ENCODE assay signal across 10 cellular contexts in genomic region chr1:39269349-39269748, GRCh38.
DNase-seq lines count a peak whose midpoint lies in the region; ATAC-seq and TF ChIP-seq lines count a peak whose summit lies in the region.
"Had no signal": no experiment of that assay in that cellular context is flagged by ENCODE, and none has a peak within 500 bp of the region (broad histone marks: within the 10 kb centered on the region; RNA-seq: fewer than 3 reads in every experiment).

No MANE protein-coding gene starts in this region.

- H3K9me2 ChIP-seq in OCI-LY7 (ENCODE audit: insufficient read depth, low read length), result no peaks in the 10 kb centered on the region

- CTCF ChIA-PET in OCI-LY7 (lab: Charles Lee; ENCODE audit: unreplicated experiment) (interaction anchor here (0.6 to 1.2 kb wide), 3 partner anchors 13 to 78 kb away, joined by 3 to 4 read pairs (median 3); no protein-coding TSS in a partner anchor), GM10248 (lab: Yijun Ruan, JAX) (interaction anchor here (0.8 to 20.6 kb wide), 13 partner anchors 8 to 389 kb away, joined by 3 to 371 read pairs (median 3); partner anchors contain the start of gene MACF1)

- TF ChIP-seq CTCF in OCI-LY7 (conservative IDR thresholded peaks at IDR 0.05; ENCODE audit: low read length) (no peak), fibroblast of the aortic adventitia (IDR thresholded peaks at IDR 0.05; ENCODE audit: insufficient read depth, low read length) (no peak), spleen (IDR thresholded peaks at IDR 0.05 in 8 of 11, conservative IDR thresholded peaks at IDR 0.05 in 3 of 11) (no peak), GM10248 (IDR thresholded peaks at IDR 0.05; ENCODE audit: control extremely low read depth, extremely low read depth, low read depth, missing control alignments) (no peak)

- H3K4me3 ChIP-seq in OCI-LY7 (ENCODE audit: low read depth, low read length, poor library complexity, severe bottlenecking) (peak overlapping the region; percentile 40), fibroblast of the aortic adventitia (ENCODE audit: low read depth, low read length) (peak overlapping the region; percentile 60), spleen (peak overlapping the region in 2 of 8 donors; percentile 23 to 47)

- no peaks in the 10 kb centered on the region for H3K27me3 ChIP-seq in spleen (replicated peaks in 1 of 7)
- H3K27me3 ChIP-seq: heart left ventricle had no signal

- ATAC-seq in GM19043 (IDR thresholded peaks at IDR 0.05; ENCODE audit: low read depth, unreplicated experiment), result peak; percentile 11
- no peak for ATAC-seq in Right ventricle myocardium superior (ENCODE audit: poor library complexity)

- H3K9me3 ChIP-seq in OCI-LY7 (ENCODE audit: low read length) (no peaks in the 10 kb centered on the region), spleen (no peaks in the 10 kb centered on the region)
- H3K9me3 ChIP-seq: heart left ventricle had no signal

- BruUV-seq in OCI-LY7 (replicated peaks; lab: Mats Ljungman, UMichigan), result no TSS peak

- TF ChIP-seq POLR2A in spleen (IDR thresholded peaks at IDR 0.05), result no peak

- WGBS in spleen, 5 donors, result 66 to 72% (median 70%) methylated on average over 2 of the region's 2 CpGs

- peaks cover 64% of the 10 kb centered on the region for H3K4me1 ChIP-seq in OCI-LY7 (ENCODE audit: insufficient read depth, low read length, poor library complexity, severe bottlenecking)
- peaks cover 42 to 91% (median 70%) of the 10 kb centered on the region in 6 donors for H3K4me1 ChIP-seq in spleen

- H3K27ac ChIP-seq in OCI-LY7 (ENCODE audit: low read depth, low read length, poor library complexity, severe bottlenecking), result peak overlapping the region; percentile 67
- H3K27ac ChIP-seq in spleen, result peak overlapping the region in 6 of 8 donors; percentile 67 to 80 (median 74)

- no peak overlapping the region for H2AFZ ChIP-seq in OCI-LY7 (ENCODE audit: low read length)

- intact Hi-C loops in OCI-LY7 (cut with micrococcal nuclease; ENCODE audit: unreplicated experiment) (loop anchor here (5.0 kb wide), 1 partner anchor 268 kb away; no protein-coding TSS in a partner anchor), spleen (cut with DNase I; ENCODE audit: low total_unique reads) (no loop called here), Right ventricle myocardium superior (cut with DNase I) (no loop called here)

- H3K36me3 ChIP-seq in OCI-LY7 (ENCODE audit: insufficient read depth, low read length), result peaks cover 25% of the 10 kb centered on the region; the same call in 1 of the 2 replicates
- H3K36me3 ChIP-seq in spleen, result peaks cover 0 to 14% (median 0%) of the 10 kb centered on the region in 6 donors

- H4K20me1 ChIP-seq in OCI-LY7 (ENCODE audit: insufficient read depth, low read length), result peaks cover 29% of the 10 kb centered on the region; the same call in 1 of the 2 replicates

- H3K4me2 ChIP-seq in OCI-LY7 (ENCODE audit: low read length), result peak overlapping the region; percentile 69

- peak; percentile 22 for DNase-seq in OCI-LY7 (ENCODE audit: low spot score)
- DNase-seq in fibroblast of the aortic adventitia (ENCODE audit: low read depth), result no peak
- DNase-seq in spleen, result no peak
- no peak for DNase-seq in GM10248 (ENCODE audit: extremely low spot score)
- DNase-seq in activated CD8-positive, alpha-beta memory T cell treated with anti-CD3 and anti-CD28 coated beads, Interleukin-2, amount 50 U/mL, for 48 hours, result no peak
- no peak for DNase-seq in NK-92 treated with Interleukin-12 subunit alpha and Interleukin-12 subunit beta, amount 100 ng/mL, for 24 hours (lab: John Stamatoyannopoulos, UW)
- no peak for DNase-seq in Right ventricle myocardium superior
- DNase-seq: activated T-cell treated with anti-CD3 and anti-CD28 coated beads, Interleukin-2, amount 50 U/mL, for 4 hours; heart left ventricle had no signal

- peaks cover 50% of the 10 kb centered on the region for H3K79me2 ChIP-seq in OCI-LY7 (ENCODE audit: insufficient read depth, low read depth, low read length)

- POLR2A ChIA-PET in OCI-LY7 (lab: Charles Lee), result interaction anchor here (0.7 to 1.9 kb wide), 6 partner anchors 9 to 179 kb away, joined by 3 to 7 read pairs (median 4); partner anchors contain the start of gene MACF1
- POLR2A ChIA-PET in GM10248 (lab: Yijun Ruan, JAX), result no interaction called here
